ENCODE assay signal across 16 cellular contexts in genomic region chr4:107213880-107214279, GRCh38.
"Had no signal": no experiment of that assay in that cellular context is flagged by ENCODE, and none has a peak within 500 bp of the region (broad histone marks: within the 10 kb centered on the region; RNA-seq: fewer than 3 reads in every experiment).

No MANE protein-coding gene starts in this region.

- H3K27me3 ChIP-seq: ascending aorta, dorsolateral prefrontal cortex, foreskin keratinocyte, right atrium auricular region, transverse colon had no signal

- DNase-seq: activated CD4-positive, alpha-beta T cell treated with anti-CD3 and anti-CD28 coated beads, Interleukin-2, amount 50 U/mL, for 1 hour; activated CD4-positive, CD25-positive, alpha-beta regulatory T cell; activated CD8-positive, alpha-beta memory T cell treated with anti-CD3 and anti-CD28 coated beads for 24 hours; activated naive CD4-positive, alpha-beta T cell treated with Interleukin-2 at 50 U/mL for 16 hours; dorsolateral prefrontal cortex; endodermal cell; foreskin keratinocyte; occipital lobe; stimulated activated naive CD8-positive, alpha-beta T cell treated with anti-CD3 and anti-CD28 coated beads, Interleukin-15, Interleukin-2, amounts not matched to agents 100 U/mL and 50 U/mL, for 24 hours; transverse colon had no signal

- H3K4me1 Mint-ChIP-seq: nephron had no signal

- ATAC-seq: foreskin keratinocyte; stimulated activated naive CD8-positive, alpha-beta T cell treated with anti-CD3 and anti-CD28 coated beads, Interleukin-15, Interleukin-2, amounts not matched to agents 100 U/mL and 50 U/mL, for 24 hours had no signal

- H3K4me3 Mint-ChIP-seq: activated T-helper 1 cell treated with anti-CD3 and anti-CD28 coated beads, Interleukin-12 subunit alpha, Interleukin-12 subunit beta, Interleukin-2, Interleukin-4 antibody, amounts not matched to agents 30 ng/mL and 10 ng/mL and 1 ng/mL, durations not matched to agents 14 hours and 24 hours and 36 hours; endodermal cell; nephron had no signal

- H3K4me1 ChIP-seq: ascending aorta, foreskin keratinocyte, right atrium auricular region, transverse colon had no signal

- H3K9me3 ChIP-seq: ascending aorta, right atrium auricular region, transverse colon had no signal

- H3K9me3 Mint-ChIP-seq: activated T-helper 1 cell treated with anti-CD3 and anti-CD28 coated beads, Interleukin-12 subunit alpha, Interleukin-12 subunit beta, Interleukin-2, Interleukin-4 antibody, amounts not matched to agents 30 ng/mL and 10 ng/mL and 1 ng/mL, durations not matched to agents 14 hours and 24 hours and 36 hours; endodermal cell; nephron had no signal

- H3K4me3 ChIP-seq: ascending aorta, dorsolateral prefrontal cortex, right atrium auricular region, skin epidermis, transverse colon had no signal

- H3K36me3 ChIP-seq: ascending aorta, right atrium auricular region, transverse colon had no signal

- H3K27ac Mint-ChIP-seq: activated T-helper 1 cell treated with anti-CD3 and anti-CD28 coated beads, Interleukin-12 subunit alpha, Interleukin-12 subunit beta, Interleukin-2, Interleukin-4 antibody, amounts not matched to agents 30 ng/mL and 10 ng/mL and 1 ng/mL, durations not matched to agents 14 hours and 24 hours and 36 hours; endodermal cell; nephron; progenitor cell of endocrine pancreas had no signal

- H3K27ac ChIP-seq: ascending aorta, dorsolateral prefrontal cortex, foreskin keratinocyte, right atrium auricular region, skin epidermis, transverse colon had no signal
